Comparison of ENCODE assay signal across 22 cellular contexts in the genomic region with DNA sequence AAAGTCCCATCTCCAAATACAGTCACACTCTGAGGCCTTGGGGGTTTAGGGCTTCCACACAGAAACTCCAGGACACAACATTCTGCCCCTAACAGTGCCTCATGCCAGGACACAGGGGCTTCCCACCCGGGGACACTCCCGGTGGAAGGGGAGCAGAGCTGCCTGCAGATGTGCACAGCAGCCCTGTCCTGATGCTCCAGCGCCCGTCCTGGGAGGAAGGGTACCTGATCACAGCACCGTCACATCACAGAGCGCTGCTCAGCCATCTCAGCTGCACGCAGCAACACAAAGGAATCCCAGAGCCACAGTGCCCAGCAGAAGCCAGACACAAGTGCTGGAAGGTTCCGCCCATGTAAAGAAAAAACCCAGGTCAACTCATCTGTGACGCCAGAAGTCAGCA.
DNase-seq lines count a peak whose midpoint lies in the region; ATAC-seq and TF ChIP-seq lines count a peak whose summit lies in the region.
"Had no signal": no experiment of that assay in that cellular context is flagged by ENCODE, and none has a peak within 500 bp of the region (broad histone marks: within the 10 kb centered on the region; RNA-seq: fewer than 3 reads in every experiment).

No MANE protein-coding gene starts in this region.

- H3K9me3 ChIP-seq in BLaER1 = peaks cover 10% of the 10 kb centered on the region
- peaks cover 3% of the 10 kb centered on the region for H3K9me3 ChIP-seq in lower lobe of right lung
- H3K9me3 ChIP-seq: BE2C had no signal

- DNase-seq in H7 (peak; percentile 66), glutamatergic neuron (peak; percentile 11), lower lobe of right lung (peak; percentile 27), NCI-H1105 (lab: John Stamatoyannopoulos, UW) (no peak)
- DNase-seq in activated T-cell treated with anti-CD3 and anti-CD28 coated beads, Interleukin-2, amount 50 U/mL, for 48 hours = no peak
- DNase-seq in activated naive CD4-positive, alpha-beta T cell treated with anti-CD3 and anti-CD28 coated beads, Interleukin-2, amount 10 ng/mL, durations not matched to agents 7 days and 5 days = no peak
- DNase-seq: 8988T; ACHN; AML-193; BE2C; Caco-2; CD4-positive, CD25-positive, alpha-beta regulatory T cell; CD8-positive, alpha-beta T cell; DMS153; EL; GDM1; GM23248; H9 had no signal

- no peak for TF ChIP-seq CTCF in glutamatergic neuron (IDR thresholded peaks at IDR 0.05; ENCODE audit: partially characterized antibody, unreplicated experiment)
- TF ChIP-seq CTCF in lower lobe of right lung (IDR thresholded peaks at IDR 0.05) = no peak

- intact Hi-C loops in lower lobe of right lung (cut with DNase I) = no loop called here

- H3K27ac ChIP-seq in BLaER1 (no peak overlapping the region; the same call in 1 of the 2 replicates), lower lobe of right lung (no peak overlapping the region)
- H3K27ac ChIP-seq: A549, C4-2B, GM23248 had no signal

- H3K36me3 ChIP-seq in BLaER1 = peaks cover 3% of the 10 kb centered on the region; the same call in 1 of the 2 replicates
- H3K36me3 ChIP-seq in H7 (replicated peaks; ENCODE audit: control insufficient read depth, insufficient read depth, low read length) = no peaks in the 10 kb centered on the region
- H3K36me3 ChIP-seq in lower lobe of right lung = no peaks in the 10 kb centered on the region
- H3K36me3 ChIP-seq: BE2C had no signal

- H3K4me2 ChIP-seq in BLaER1 = peak overlapping the region; percentile 52
- H3K4me2 ChIP-seq: A549 had no signal

- H3K4me1 ChIP-seq in BLaER1 (peaks cover 41% of the 10 kb centered on the region), lower lobe of right lung (no peaks in the 10 kb centered on the region)
- H3K4me1 ChIP-seq: A549, BE2C, Caco-2 had no signal

- H3K4me1 Mint-ChIP-seq in glutamatergic neuron (ENCODE audit: low read depth, unreplicated experiment) = no peaks in the 10 kb centered on the region
- H3K4me1 Mint-ChIP-seq in activated naive CD4-positive, alpha-beta T cell treated with anti-CD3 and anti-CD28 coated beads, Interleukin-2, amount 10 ng/mL, durations not matched to agents 7 days and 5 days = peaks cover 5% of the 10 kb centered on the region
- H3K4me1 Mint-ChIP-seq: CD4-positive, CD25-positive, alpha-beta regulatory T cell had no signal

- no peak overlapping the region for H3K4me3 ChIP-seq in BLaER1
- H3K4me3 ChIP-seq in H7 (ENCODE audit: insufficient read depth, low read depth, low read length) = no peak overlapping the region
- no peak overlapping the region for H3K4me3 ChIP-seq in lower lobe of right lung
- H3K4me3 ChIP-seq: A549, GM23248 had no signal

- no peaks in the 10 kb centered on the region for H3K27me3 ChIP-seq in BLaER1
- no peaks in the 10 kb centered on the region; the same call in 1 of the 2 replicates for H3K27me3 ChIP-seq in H7 (ENCODE audit: control insufficient read depth, insufficient read depth, low read length)
- H3K27me3 ChIP-seq in lower lobe of right lung (ENCODE audit: low read depth) = peaks cover 24% of the 10 kb centered on the region
- H3K27me3 ChIP-seq: BE2C had no signal

- H3K27me3 Mint-ChIP-seq in glutamatergic neuron (ENCODE audit: unreplicated experiment) = peaks cover 2% of the 10 kb centered on the region
- peaks cover 11% of the 10 kb centered on the region for H3K27me3 Mint-ChIP-seq in activated naive CD4-positive, alpha-beta T cell treated with anti-CD3 and anti-CD28 coated beads, Interleukin-2, amount 10 ng/mL, durations not matched to agents 7 days and 5 days
- H3K27me3 Mint-ChIP-seq: CD4-positive, CD25-positive, alpha-beta regulatory T cell had no signal

- CTCF ChIA-PET in activated naive CD4-positive, alpha-beta T cell treated with anti-CD3 and anti-CD28 coated beads, Interleukin-2, amount 10 ng/mL, durations not matched to agents 7 days and 5 days (lab: Charles Lee) = no interaction called here

- H3K36me3 Mint-ChIP-seq in glutamatergic neuron (ENCODE audit: unreplicated experiment) = peaks cover 6% of the 10 kb centered on the region
- H3K36me3 Mint-ChIP-seq in activated naive CD4-positive, alpha-beta T cell treated with anti-CD3 and anti-CD28 coated beads, Interleukin-2, amount 10 ng/mL, durations not matched to agents 7 days and 5 days = no peaks in the 10 kb centered on the region
- H3K36me3 Mint-ChIP-seq: CD4-positive, CD25-positive, alpha-beta regulatory T cell; CD8-positive, alpha-beta T cell had no signal

- H3K27ac Mint-ChIP-seq in glutamatergic neuron (ENCODE audit: unreplicated experiment) = no peak overlapping the region
- no peak overlapping the region for H3K27ac Mint-ChIP-seq in activated naive CD4-positive, alpha-beta T cell treated with anti-CD3 and anti-CD28 coated beads, Interleukin-2, amount 10 ng/mL, durations not matched to agents 7 days and 5 days
- H3K27ac Mint-ChIP-seq: CD4-positive, CD25-positive, alpha-beta regulatory T cell; CD8-positive, alpha-beta T cell; H9 had no signal

- H3K9me3 Mint-ChIP-seq in glutamatergic neuron (ENCODE audit: unreplicated experiment) = no peaks in the 10 kb centered on the region
- no peaks in the 10 kb centered on the region for H3K9me3 Mint-ChIP-seq in activated naive CD4-positive, alpha-beta T cell treated with anti-CD3 and anti-CD28 coated beads, Interleukin-2, amount 10 ng/mL, durations not matched to agents 7 days and 5 days
- H3K9me3 Mint-ChIP-seq: CD8-positive, alpha-beta T cell; H9 had no signal

- H3K9ac ChIP-seq in BLaER1 = no peak overlapping the region
- H3K9ac ChIP-seq: GM23248 had no signal

- H4K20me1 ChIP-seq in BLaER1 = peaks cover 13% of the 10 kb centered on the region

- no peak overlapping the region for H3K4me3 Mint-ChIP-seq in glutamatergic neuron (ENCODE audit: unreplicated experiment)
- no peak overlapping the region for H3K4me3 Mint-ChIP-seq in activated naive CD4-positive, alpha-beta T cell treated with anti-CD3 and anti-CD28 coated beads, Interleukin-2, amount 10 ng/mL, durations not matched to agents 7 days and 5 days
- H3K4me3 Mint-ChIP-seq: CD4-positive, CD25-positive, alpha-beta regulatory T cell; CD8-positive, alpha-beta T cell; H9 had no signal

- no peak for ATAC-seq in lower lobe of right lung
- ATAC-seq: A549; CD8-positive, alpha-beta T cell; HCT116 had no signal

Comparison
In these comparisons a context has a peak if more than half of its experiments do, and no peak if none do; other contexts are left out.
1. DNase-seq: peak in H7 (single experiment), glutamatergic neuron (single experiment) and lower lobe of right lung (single experiment); none in activated T-cell treated with anti-CD3 and anti-CD28 coated beads, Interleukin-2, amount 50 U/mL, for 48 hours (0 of 2), NCI-H1105 (single experiment) and activated naive CD4-positive, alpha-beta T cell treated with anti-CD3 and anti-CD28 coated beads, Interleukin-2, amount 10 ng/mL, durations not matched to agents 7 days and 5 days (single experiment).